1 cellular context compared by ENCODE assay signal in genomic region chr14:36367985-36368774, GRCh38.
TF ChIP-seq lines count a peak whose summit lies in the region.

No MANE protein-coding gene starts in this region.

TF ChIP-seq in GM23338, 12 proteins besides CTCF, POLR2A, EP300 and RAD21 (continued from another document):
- TF ChIP-seq ZNF462 (CRISPR knock-in tag; IDR thresholded peaks at IDR 0.05) (no peak), NANOG (IDR thresholded peaks at IDR 0.05; ENCODE audit: borderline replicate concordance) (no peak), EZH2 (IDR thresholded peaks at IDR 0.05; ENCODE audit: low read depth, unreplicated experiment) (no peak), REST (IDR thresholded peaks at IDR 0.05; ENCODE audit: unreplicated experiment) (no peak), STAT1 (IDR thresholded peaks at IDR 0.05; ENCODE audit: unreplicated experiment) (no peak), EZH2phosphoT487 (IDR thresholded peaks at IDR 0.05; ENCODE audit: unreplicated experiment) (no peak), JUNB (IDR thresholded peaks at IDR 0.05; ENCODE audit: unreplicated experiment) (no peak), CREB1 (CRISPR knock-in tag; IDR thresholded peaks at IDR 0.05; ENCODE audit: low read depth) (no peak)
- TF ChIP-seq, protein P1, sequence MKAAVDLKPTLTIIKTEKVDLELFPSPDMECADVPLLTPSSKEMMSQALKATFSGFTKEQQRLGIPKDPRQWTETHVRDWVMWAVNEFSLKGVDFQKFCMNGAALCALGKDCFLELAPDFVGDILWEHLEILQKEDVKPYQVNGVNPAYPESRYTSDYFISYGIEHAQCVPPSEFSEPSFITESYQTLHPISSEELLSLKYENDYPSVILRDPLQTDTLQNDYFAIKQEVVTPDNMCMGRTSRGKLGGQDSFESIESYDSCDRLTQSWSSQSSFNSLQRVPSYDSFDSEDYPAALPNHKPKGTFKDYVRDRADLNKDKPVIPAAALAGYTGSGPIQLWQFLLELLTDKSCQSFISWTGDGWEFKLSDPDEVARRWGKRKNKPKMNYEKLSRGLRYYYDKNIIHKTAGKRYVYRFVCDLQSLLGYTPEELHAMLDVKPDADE (IDR thresholded peaks at IDR 0.05): no peak
